Comparison of ENCODE assay signal across 1 cellular context in the genomic region with DNA sequence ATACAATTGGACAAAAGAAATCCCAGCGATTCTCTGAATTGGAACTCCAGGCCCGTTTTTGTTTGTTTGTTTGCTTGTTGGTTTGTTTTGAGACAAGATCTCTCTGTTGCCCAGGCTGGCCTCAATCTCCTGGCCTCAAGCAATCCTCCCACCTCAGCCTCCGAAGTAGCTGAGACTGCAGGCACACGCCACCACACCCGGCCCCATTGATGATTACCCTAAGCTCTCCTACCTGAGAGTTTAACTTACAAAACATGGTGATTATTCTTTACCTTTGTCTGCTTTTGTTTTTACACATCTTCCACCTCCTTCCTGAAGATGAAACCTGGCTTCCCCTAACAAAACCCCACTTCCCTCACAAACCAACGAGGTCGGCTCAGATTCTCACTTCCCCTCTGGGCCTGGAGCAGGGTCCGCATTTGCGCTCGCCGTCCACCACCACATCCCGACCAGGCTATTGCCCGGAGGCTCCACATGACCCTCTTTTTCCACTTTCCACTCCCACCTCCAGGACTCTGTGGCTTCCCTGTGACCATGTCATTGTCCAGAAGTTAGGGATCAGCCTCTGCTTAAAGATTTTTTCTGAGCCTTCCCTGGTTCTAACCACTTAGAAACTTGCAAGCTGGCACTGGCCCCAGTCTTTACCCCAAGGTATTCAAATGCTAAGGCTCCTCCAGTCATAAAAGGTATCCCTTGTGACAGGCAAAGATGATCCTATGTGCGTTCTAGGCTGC.
TF ChIP-seq lines count a peak whose summit lies in the region.

No MANE protein-coding gene starts in this region.

TF ChIP-seq in GM12878, 131 proteins besides CTCF, POLR2A, EP300 and RAD21 (continued from another document and continues in another):
- TF ChIP-seq, protein P1, sequence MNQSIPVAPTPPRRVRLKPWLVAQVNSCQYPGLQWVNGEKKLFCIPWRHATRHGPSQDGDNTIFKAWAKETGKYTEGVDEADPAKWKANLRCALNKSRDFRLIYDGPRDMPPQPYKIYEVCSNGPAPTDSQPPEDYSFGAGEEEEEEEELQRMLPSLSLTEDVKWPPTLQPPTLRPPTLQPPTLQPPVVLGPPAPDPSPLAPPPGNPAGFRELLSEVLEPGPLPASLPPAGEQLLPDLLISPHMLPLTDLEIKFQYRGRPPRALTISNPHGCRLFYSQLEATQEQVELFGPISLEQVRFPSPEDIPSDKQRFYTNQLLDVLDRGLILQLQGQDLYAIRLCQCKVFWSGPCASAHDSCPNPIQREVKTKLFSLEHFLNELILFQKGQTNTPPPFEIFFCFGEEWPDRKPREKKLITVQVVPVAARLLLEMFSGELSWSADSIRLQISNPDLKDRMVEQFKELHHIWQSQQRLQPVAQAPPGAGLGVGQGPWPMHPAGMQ (IDR thresholded peaks at IDR 0.05; ENCODE audit: borderline replicate concordance) = peak; percentile 28; the same call in 1 of the 2 replicates
- TF ChIP-seq RCOR1 (conservative IDR thresholded peaks at IDR 0.05; ENCODE audit: low read depth, low read length) (0 out of 2 replicates have a peak, but pooled peaks have one; percentile 47), IKZF2 (IDR thresholded peaks at IDR 0.05) (peak; percentile 96 to 97), EZH2 (IDR thresholded peaks at IDR 0.05; ENCODE audit: borderline replicate concordance, control insufficient read depth, low read depth, low read length) (no peak), MYC (IDR thresholded peaks at IDR 0.05; ENCODE audit: insufficient read depth, insufficient read length, insufficient replicate concordance, low read length, severe bottlenecking) (no peak), HDAC6 (IDR thresholded peaks at IDR 0.05; ENCODE audit: unreplicated experiment) (no peak), BCL11A (IDR thresholded peaks at IDR 0.05; ENCODE audit: low read depth, low read length) (peak; percentile 51; the same call in 1 of the 2 replicates), ASH2L (IDR thresholded peaks at IDR 0.05; ENCODE audit: borderline replicate concordance, low read depth) (no peak), SIN3A (IDR thresholded peaks at IDR 0.05; ENCODE audit: low read depth, low read length) (no peak), ZNF217 (IDR thresholded peaks at IDR 0.05) (peak; percentile 57; the same call in 1 of the 2 replicates), RELA (IDR thresholded peaks at IDR 0.05; ENCODE audit: borderline replicate concordance, partially characterized antibody) (peak; percentile 37), CEBPB (IDR thresholded peaks at IDR 0.05; ENCODE audit: borderline replicate concordance in 1 of 2, low read depth in 2 of 2, low read length in 2 of 2) (no peak), BRCA1 (IDR thresholded peaks at IDR 0.05; ENCODE audit: low read depth, low read length) (no peak), PAX5 (IDR thresholded peaks at IDR 0.05; ENCODE audit: borderline replicate concordance, low read depth, low read length) (peak; percentile 58; the same call in 1 of the 2 replicates), FOXM1 (IDR thresholded peaks at IDR 0.05; ENCODE audit: low read depth, low read length) (no peak), BMI1 (IDR thresholded peaks at IDR 0.05; ENCODE audit: borderline replicate concordance) (peak; percentile 58; the same call in 1 of the 2 replicates), NBN (IDR thresholded peaks at IDR 0.05) (peak; percentile 83)
- TF ChIP-seq, protein P2, sequence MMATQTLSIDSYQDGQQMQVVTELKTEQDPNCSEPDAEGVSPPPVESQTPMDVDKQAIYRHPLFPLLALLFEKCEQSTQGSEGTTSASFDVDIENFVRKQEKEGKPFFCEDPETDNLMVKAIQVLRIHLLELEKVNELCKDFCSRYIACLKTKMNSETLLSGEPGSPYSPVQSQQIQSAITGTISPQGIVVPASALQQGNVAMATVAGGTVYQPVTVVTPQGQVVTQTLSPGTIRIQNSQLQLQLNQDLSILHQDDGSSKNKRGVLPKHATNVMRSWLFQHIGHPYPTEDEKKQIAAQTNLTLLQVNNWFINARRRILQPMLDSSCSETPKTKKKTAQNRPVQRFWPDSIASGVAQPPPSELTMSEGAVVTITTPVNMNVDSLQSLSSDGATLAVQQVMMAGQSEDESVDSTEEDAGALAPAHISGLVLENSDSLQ (IDR thresholded peaks at IDR 0.05) = no peak
- TF ChIP-seq, protein P3, sequence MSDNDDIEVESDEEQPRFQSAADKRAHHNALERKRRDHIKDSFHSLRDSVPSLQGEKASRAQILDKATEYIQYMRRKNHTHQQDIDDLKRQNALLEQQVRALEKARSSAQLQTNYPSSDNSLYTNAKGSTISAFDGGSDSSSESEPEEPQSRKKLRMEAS (IDR thresholded peaks at IDR 0.05; ENCODE audit: low read depth, low read length) = no peak
- TF ChIP-seq, protein P4, sequence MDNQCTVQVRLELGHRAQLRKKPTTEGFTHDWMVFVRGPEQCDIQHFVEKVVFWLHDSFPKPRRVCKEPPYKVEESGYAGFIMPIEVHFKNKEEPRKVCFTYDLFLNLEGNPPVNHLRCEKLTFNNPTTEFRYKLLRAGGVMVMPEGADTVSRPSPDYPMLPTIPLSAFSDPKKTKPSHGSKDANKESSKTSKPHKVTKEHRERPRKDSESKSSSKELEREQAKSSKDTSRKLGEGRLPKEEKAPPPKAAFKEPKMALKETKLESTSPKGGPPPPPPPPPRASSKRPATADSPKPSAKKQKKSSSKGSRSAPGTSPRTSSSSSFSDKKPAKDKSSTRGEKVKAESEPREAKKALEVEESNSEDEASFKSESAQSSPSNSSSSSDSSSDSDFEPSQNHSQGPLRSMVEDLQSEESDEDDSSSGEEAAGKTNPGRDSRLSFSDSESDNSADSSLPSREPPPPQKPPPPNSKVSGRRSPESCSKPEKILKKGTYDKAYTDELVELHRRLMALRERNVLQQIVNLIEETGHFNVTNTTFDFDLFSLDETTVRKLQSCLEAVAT (IDR thresholded peaks at IDR 0.05) = peak; percentile 72; the same call in 1 of the 2 replicates
- TF ChIP-seq, protein P5, sequence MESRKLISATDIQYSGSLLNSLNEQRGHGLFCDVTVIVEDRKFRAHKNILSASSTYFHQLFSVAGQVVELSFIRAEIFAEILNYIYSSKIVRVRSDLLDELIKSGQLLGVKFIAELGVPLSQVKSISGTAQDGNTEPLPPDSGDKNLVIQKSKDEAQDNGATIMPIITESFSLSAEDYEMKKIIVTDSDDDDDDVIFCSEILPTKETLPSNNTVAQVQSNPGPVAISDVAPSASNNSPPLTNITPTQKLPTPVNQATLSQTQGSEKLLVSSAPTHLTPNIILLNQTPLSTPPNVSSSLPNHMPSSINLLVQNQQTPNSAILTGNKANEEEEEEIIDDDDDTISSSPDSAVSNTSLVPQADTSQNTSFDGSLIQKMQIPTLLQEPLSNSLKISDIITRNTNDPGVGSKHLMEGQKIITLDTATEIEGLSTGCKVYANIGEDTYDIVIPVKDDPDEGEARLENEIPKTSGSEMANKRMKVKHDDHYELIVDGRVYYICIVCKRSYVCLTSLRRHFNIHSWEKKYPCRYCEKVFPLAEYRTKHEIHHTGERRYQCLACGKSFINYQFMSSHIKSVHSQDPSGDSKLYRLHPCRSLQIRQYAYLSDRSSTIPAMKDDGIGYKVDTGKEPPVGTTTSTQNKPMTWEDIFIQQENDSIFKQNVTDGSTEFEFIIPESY (IDR thresholded peaks at IDR 0.05) = no peak
- TF ChIP-seq, protein P6, sequence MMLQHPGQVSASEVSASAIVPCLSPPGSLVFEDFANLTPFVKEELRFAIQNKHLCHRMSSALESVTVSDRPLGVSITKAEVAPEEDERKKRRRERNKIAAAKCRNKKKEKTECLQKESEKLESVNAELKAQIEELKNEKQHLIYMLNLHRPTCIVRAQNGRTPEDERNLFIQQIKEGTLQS (IDR thresholded peaks at IDR 0.05; ENCODE audit: borderline replicate concordance, extremely low read depth, low read depth, low read length) = no peak
- TF ChIP-seq, protein P7, sequence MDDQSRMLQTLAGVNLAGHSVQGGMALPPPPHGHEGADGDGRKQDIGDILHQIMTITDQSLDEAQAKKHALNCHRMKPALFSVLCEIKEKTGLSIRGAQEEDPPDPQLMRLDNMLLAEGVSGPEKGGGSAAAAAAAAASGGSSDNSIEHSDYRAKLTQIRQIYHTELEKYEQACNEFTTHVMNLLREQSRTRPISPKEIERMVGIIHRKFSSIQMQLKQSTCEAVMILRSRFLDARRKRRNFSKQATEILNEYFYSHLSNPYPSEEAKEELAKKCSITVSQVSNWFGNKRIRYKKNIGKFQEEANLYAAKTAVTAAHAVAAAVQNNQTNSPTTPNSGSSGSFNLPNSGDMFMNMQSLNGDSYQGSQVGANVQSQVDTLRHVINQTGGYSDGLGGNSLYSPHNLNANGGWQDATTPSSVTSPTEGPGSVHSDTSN (IDR thresholded peaks at IDR 0.05; ENCODE audit: insufficient replicate concordance, low read depth, low read length) = no peak
- TF ChIP-seq, protein P8, sequence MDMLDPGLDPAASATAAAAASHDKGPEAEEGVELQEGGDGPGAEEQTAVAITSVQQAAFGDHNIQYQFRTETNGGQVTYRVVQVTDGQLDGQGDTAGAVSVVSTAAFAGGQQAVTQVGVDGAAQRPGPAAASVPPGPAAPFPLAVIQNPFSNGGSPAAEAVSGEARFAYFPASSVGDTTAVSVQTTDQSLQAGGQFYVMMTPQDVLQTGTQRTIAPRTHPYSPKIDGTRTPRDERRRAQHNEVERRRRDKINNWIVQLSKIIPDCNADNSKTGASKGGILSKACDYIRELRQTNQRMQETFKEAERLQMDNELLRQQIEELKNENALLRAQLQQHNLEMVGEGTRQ (IDR thresholded peaks at IDR 0.05; ENCODE audit: borderline replicate concordance, low read depth, low read length) = no peak
- TF ChIP-seq, protein P9, sequence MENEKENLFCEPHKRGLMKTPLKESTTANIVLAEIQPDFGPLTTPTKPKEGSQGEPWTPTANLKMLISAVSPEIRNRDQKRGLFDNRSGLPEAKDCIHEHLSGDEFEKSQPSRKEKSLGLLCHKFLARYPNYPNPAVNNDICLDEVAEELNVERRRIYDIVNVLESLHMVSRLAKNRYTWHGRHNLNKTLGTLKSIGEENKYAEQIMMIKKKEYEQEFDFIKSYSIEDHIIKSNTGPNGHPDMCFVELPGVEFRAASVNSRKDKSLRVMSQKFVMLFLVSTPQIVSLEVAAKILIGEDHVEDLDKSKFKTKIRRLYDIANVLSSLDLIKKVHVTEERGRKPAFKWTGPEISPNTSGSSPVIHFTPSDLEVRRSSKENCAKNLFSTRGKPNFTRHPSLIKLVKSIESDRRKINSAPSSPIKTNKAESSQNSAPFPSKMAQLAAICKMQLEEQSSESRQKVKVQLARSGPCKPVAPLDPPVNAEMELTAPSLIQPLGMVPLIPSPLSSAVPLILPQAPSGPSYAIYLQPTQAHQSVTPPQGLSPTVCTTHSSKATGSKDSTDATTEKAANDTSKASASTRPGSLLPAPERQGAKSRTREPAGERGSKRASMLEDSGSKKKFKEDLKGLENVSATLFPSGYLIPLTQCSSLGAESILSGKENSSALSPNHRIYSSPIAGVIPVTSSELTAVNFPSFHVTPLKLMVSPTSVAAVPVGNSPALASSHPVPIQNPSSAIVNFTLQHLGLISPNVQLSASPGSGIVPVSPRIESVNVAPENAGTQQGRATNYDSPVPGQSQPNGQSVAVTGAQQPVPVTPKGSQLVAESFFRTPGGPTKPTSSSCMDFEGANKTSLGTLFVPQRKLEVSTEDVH (IDR thresholded peaks at IDR 0.05; ENCODE audit: low read depth, partially characterized antibody) = no peak
- TF ChIP-seq, protein P10, sequence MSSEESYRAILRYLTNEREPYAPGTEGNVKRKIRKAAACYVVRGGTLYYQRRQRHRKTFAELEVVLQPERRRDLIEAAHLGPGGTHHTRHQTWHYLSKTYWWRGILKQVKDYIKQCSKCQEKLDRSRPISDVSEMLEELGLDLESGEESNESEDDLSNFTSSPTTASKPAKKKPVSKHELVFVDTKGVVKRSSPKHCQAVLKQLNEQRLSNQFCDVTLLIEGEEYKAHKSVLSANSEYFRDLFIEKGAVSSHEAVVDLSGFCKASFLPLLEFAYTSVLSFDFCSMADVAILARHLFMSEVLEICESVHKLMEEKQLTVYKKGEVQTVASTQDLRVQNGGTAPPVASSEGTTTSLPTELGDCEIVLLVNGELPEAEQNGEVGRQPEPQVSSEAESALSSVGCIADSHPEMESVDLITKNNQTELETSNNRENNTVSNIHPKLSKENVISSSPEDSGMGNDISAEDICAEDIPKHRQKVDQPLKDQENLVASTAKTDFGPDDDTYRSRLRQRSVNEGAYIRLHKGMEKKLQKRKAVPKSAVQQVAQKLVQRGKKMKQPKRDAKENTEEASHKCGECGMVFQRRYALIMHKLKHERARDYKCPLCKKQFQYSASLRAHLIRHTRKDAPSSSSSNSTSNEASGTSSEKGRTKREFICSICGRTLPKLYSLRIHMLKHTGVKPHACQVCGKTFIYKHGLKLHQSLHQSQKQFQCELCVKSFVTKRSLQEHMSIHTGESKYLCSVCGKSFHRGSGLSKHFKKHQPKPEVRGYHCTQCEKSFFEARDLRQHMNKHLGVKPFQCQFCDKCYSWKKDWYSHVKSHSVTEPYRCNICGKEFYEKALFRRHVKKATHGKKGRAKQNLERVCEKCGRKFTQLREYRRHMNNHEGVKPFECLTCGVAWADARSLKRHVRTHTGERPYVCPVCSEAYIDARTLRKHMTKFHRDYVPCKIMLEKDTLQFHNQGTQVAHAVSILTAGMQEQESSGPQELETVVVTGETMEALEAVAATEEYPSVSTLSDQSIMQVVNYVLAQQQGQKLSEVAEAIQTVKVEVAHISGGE (CRISPR knock-in tag; IDR thresholded peaks at IDR 0.05) = no peak
- TF ChIP-seq, protein P11, sequence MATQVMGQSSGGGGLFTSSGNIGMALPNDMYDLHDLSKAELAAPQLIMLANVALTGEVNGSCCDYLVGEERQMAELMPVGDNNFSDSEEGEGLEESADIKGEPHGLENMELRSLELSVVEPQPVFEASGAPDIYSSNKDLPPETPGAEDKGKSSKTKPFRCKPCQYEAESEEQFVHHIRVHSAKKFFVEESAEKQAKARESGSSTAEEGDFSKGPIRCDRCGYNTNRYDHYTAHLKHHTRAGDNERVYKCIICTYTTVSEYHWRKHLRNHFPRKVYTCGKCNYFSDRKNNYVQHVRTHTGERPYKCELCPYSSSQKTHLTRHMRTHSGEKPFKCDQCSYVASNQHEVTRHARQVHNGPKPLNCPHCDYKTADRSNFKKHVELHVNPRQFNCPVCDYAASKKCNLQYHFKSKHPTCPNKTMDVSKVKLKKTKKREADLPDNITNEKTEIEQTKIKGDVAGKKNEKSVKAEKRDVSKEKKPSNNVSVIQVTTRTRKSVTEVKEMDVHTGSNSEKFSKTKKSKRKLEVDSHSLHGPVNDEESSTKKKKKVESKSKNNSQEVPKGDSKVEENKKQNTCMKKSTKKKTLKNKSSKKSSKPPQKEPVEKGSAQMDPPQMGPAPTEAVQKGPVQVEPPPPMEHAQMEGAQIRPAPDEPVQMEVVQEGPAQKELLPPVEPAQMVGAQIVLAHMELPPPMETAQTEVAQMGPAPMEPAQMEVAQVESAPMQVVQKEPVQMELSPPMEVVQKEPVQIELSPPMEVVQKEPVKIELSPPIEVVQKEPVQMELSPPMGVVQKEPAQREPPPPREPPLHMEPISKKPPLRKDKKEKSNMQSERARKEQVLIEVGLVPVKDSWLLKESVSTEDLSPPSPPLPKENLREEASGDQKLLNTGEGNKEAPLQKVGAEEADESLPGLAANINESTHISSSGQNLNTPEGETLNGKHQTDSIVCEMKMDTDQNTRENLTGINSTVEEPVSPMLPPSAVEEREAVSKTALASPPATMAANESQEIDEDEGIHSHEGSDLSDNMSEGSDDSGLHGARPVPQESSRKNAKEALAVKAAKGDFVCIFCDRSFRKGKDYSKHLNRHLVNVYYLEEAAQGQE (IDR thresholded peaks at IDR 0.05; ENCODE audit: low read depth, low read length) = no peak
- TF ChIP-seq, protein P12, sequence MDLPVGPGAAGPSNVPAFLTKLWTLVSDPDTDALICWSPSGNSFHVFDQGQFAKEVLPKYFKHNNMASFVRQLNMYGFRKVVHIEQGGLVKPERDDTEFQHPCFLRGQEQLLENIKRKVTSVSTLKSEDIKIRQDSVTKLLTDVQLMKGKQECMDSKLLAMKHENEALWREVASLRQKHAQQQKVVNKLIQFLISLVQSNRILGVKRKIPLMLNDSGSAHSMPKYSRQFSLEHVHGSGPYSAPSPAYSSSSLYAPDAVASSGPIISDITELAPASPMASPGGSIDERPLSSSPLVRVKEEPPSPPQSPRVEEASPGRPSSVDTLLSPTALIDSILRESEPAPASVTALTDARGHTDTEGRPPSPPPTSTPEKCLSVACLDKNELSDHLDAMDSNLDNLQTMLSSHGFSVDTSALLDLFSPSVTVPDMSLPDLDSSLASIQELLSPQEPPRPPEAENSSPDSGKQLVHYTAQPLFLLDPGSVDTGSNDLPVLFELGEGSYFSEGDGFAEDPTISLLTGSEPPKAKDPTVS (IDR thresholded peaks at IDR 0.05; ENCODE audit: low read depth, low read length) = no peak
